In the genomic region with DNA sequence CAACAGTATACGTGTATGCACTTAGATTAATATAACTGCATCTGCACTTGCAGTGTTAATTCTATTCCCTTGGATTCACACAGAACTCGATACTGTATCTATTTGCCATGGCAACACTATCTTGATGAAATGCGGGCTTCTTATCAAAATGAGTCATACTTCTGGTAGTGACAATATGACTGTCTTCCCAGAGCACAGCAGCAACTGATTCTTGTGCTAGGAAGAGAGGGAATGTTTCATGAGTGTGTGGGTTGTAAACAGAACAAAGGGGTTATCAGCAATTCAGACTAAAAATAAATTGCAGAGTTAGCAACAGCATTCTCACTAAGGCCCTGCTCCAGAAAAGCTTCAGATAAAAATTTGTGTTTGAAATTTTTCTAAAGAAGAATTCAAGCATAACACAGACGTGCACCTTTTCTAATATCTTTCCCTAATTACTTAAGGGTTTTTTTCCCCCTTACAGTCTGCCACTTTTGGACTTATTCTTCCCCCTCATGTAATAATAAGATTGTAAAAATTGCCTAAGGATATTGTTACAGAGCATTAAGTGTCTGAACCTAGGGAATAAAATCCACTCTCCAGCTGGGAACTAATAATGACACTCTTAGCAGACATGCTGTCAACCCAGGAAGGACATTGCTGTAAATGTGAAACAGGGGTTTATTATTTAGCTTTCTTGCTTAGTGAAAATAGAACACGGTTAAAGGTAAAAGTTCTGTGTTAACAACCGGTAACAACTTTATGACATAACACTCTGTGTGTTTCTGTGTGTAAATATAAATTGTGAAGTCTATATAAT, we compare ENCODE assay signal across 11 cellular contexts.
DNase-seq lines count a peak whose midpoint lies in the region; ATAC-seq, FAIRE-seq and TF ChIP-seq lines count a peak whose summit lies in the region.
"Had no signal": no experiment of that assay in that cellular context is flagged by ENCODE, and none has a peak within 500 bp of the region (broad histone marks: within the 10 kb centered on the region; RNA-seq: fewer than 3 reads in every experiment).

No MANE protein-coding gene starts in this region.

- ATAC-seq in effector memory CD8-positive, alpha-beta T cell (replicated peaks): no peak

- H3K36me3 ChIP-seq in parathyroid adenoma (ENCODE audit: control insufficient read depth, insufficient read depth, low read length): no peaks in the 10 kb centered on the region
- H3K36me3 ChIP-seq: ascending aorta had no signal

- DNase-seq in HUDEP-2 (lab: John Stamatoyannopoulos, UW; ENCODE audit: unreplicated experiment in 76 of 76): peak in 52 of 76 experiments; percentile 5 to 92 (median 66)
- peak; percentile 50 to 86 for DNase-seq in NCI-H524 (lab: John Stamatoyannopoulos, UW)
- DNase-seq in fibroblast of the aortic adventitia (ENCODE audit: low read depth): peak; percentile 60
- no peak for DNase-seq in urothelium cell line (ENCODE audit: low spot score)
- DNase-seq in effector memory CD8-positive, alpha-beta T cell: no peak
- no peak for DNase-seq in endothelial cell (ENCODE audit: low spot score)
- DNase-seq: KBM-7 had no signal

- no peak for FAIRE-seq in urothelium cell line (lab: Jason Lieb, UNC)
- FAIRE-seq: G401.6 had no signal

- H3K9me3 Mint-ChIP-seq in effector memory CD8-positive, alpha-beta T cell: no peaks in the 10 kb centered on the region
- no peaks in the 10 kb centered on the region for H3K9me3 Mint-ChIP-seq in endothelial cell (ENCODE audit: unreplicated experiment)

- no peak overlapping the region for H3K4me3 Mint-ChIP-seq in effector memory CD8-positive, alpha-beta T cell
- no peak overlapping the region for H3K4me3 Mint-ChIP-seq in endothelial cell (ENCODE audit: unreplicated experiment)
- H3K4me3 Mint-ChIP-seq: neural crest cell had no signal

- H2AFZ ChIP-seq in parathyroid adenoma: peak overlapping the region; percentile 18

- H3K36me3 Mint-ChIP-seq in effector memory CD8-positive, alpha-beta T cell (ENCODE audit: insufficient read depth): no peaks in the 10 kb centered on the region
- no peaks in the 10 kb centered on the region for H3K36me3 Mint-ChIP-seq in endothelial cell (ENCODE audit: low read depth, unreplicated experiment)

- H3K4me1 Mint-ChIP-seq in effector memory CD8-positive, alpha-beta T cell (ENCODE audit: low read depth in 2 of 2): no peaks in the 10 kb centered on the region
- H3K4me1 Mint-ChIP-seq in endothelial cell (ENCODE audit: unreplicated experiment): no peaks in the 10 kb centered on the region

- TF ChIP-seq CTCF in fibroblast of the aortic adventitia (IDR thresholded peaks at IDR 0.05; ENCODE audit: insufficient read depth, low read length): no peak
- no peak for TF ChIP-seq CTCF in parathyroid adenoma (IDR thresholded peaks at IDR 0.05)
- no peak for TF ChIP-seq CTCF in endothelial cell (IDR thresholded peaks at IDR 0.05; ENCODE audit: unreplicated experiment)

- no peak overlapping the region for H3K27ac Mint-ChIP-seq in effector memory CD8-positive, alpha-beta T cell
- H3K27ac Mint-ChIP-seq in endothelial cell (ENCODE audit: unreplicated experiment): no peak overlapping the region

- H3K4me1 ChIP-seq in parathyroid adenoma: peaks cover 13% of the 10 kb centered on the region
- H3K4me1 ChIP-seq: ascending aorta had no signal

- no peaks in the 10 kb centered on the region for H3K27me3 ChIP-seq in parathyroid adenoma (ENCODE audit: control insufficient read depth, insufficient read depth, low read length)
- H3K27me3 ChIP-seq: ascending aorta had no signal

- no peaks in the 10 kb centered on the region for H3K9me3 ChIP-seq in parathyroid adenoma (ENCODE audit: control insufficient read depth, low read length)
- H3K9me3 ChIP-seq: ascending aorta had no signal

- H3K79me2 ChIP-seq in parathyroid adenoma: no peaks in the 10 kb centered on the region

- H3K27ac ChIP-seq in parathyroid adenoma: no peak overlapping the region
- H3K27ac ChIP-seq: ascending aorta had no signal

- no peak overlapping the region for H3K9ac ChIP-seq in parathyroid adenoma

- no peak overlapping the region for H3K4me2 ChIP-seq in parathyroid adenoma (ENCODE audit: low read length)

- H3K27me3 Mint-ChIP-seq in effector memory CD8-positive, alpha-beta T cell: no peaks in the 10 kb centered on the region
- H3K27me3 Mint-ChIP-seq in endothelial cell (ENCODE audit: unreplicated experiment): no peaks in the 10 kb centered on the region

- H3K4me3 ChIP-seq in fibroblast of the aortic adventitia (ENCODE audit: low read depth, low read length) (no peak overlapping the region), parathyroid adenoma (ENCODE audit: low read depth, low read length) (no peak overlapping the region)
- H3K4me3 ChIP-seq: ascending aorta had no signal

Comparison
In these comparisons a context has a peak if more than half of its experiments do, and no peak if none do; other contexts are left out.
1. DNase-seq: peak in HUDEP-2 (52 of 76), NCI-H524 (2 of 2) and fibroblast of the aortic adventitia (single experiment); none in urothelium cell line (single experiment), effector memory CD8-positive, alpha-beta T cell (0 of 3) and endothelial cell (single experiment).